1 cellular context compared by ENCODE assay signal in genomic region chr16:30399435-30400186, GRCh38.
TF ChIP-seq lines count a peak whose summit lies in the region.

No MANE protein-coding gene starts in this region.

TF ChIP-seq in K562, 482 proteins besides CTCF, POLR2A, EP300 and RAD21:
- TF ChIP-seq PML (IDR thresholded peaks at IDR 0.05; ENCODE audit: low read length) (0 out of 2 replicates have a peak, but pooled peaks have one; percentile 27), ZNF143 (CRISPR knock-in tag; IDR thresholded peaks at IDR 0.05) (no peak)
